In genomic region chr14:88554458-88555286, GRCh38 we compare ENCODE assay signal across 7 cellular contexts. TPM values are rescaled to one million over a fixed set of nuclear protein-coding genes. Genes with fewer than 3 reads are reported as not detected.
DNase-seq lines count a peak whose midpoint lies in the region; FAIRE-seq lines count a peak whose summit lies in the region.

TSS of gene PTPN21 (minus strand) at chr14:88555007. CDS start at chr14:88550417, 4,590 bp downstream.

- H3K27me3 Mint-ChIP-seq in immature natural killer cell (ENCODE audit: low read depth in 3 of 3) = peaks cover 11 to 49% (median 27%) of the 10 kb centered on the region in 3 donors

- FAIRE-seq in RCC 7860 (lab: Jason Lieb, UNC) = no peak

- H3K4me3 ChIP-seq in skeletal muscle cell (ENCODE audit: low read depth, low read length) = peak within 1 kb of the TSS; percentile 76

- no peaks in the 10 kb centered on the region for H3K36me3 Mint-ChIP-seq in immature natural killer cell

- DNase-seq in EL (peak; percentile 79), H4 (ENCODE audit: low spot score) (peak; percentile 44), RCC 7860 (ENCODE audit: low spot score) (peak; percentile 36), cerebellum (ENCODE audit: low spot score) (peak; percentile 70), immature natural killer cell (peak in 2 of 3 donors; percentile 22 to 29), skeletal muscle cell (ENCODE audit: low read depth) (no peak)
- DNase-seq in NK-92 treated with Interleukin-12 subunit alpha and Interleukin-12 subunit beta, amount 100 ng/mL, for 24 hours (lab: John Stamatoyannopoulos, UW) = no peak

- H3K27ac Mint-ChIP-seq in immature natural killer cell = peak within 1 kb of the TSS in 1 of 6 donors; percentile 10

- peaks cover 0 to 3% (median 0%) of the 10 kb centered on the region in 6 donors for H3K9me3 Mint-ChIP-seq in immature natural killer cell

- peak within 1 kb of the TSS; percentile 76 to 84 (median 79) for H3K4me3 Mint-ChIP-seq in immature natural killer cell

- peaks cover 21 to 37% of the 10 kb centered on the region in 2 donors for H3K4me1 Mint-ChIP-seq in immature natural killer cell

RNA-seq across cellular contexts. Expression of gene PTPN21, which starts in this region (rescaled TPM):
- 4.0 and 4.4 TPM in 2 replicates for total RNA-seq in H4 (2014; rRNA removed; shearing (Covaris generic))
- total RNA-seq in cerebellum = 13.2 TPM
- polyA plus RNA-seq in immature natural killer cell = not detected

Comparison
In these comparisons a context has a peak if more than half of its experiments do, and no peak if none do; other contexts are left out.
1. Peak in DNase-seq in immature natural killer cell; RNA of the gene not detected or under 1 TPM.
2. DNase-seq: peak in EL (single experiment), H4 (single experiment), RCC 7860 (single experiment) and cerebellum (single experiment); none in skeletal muscle cell (single experiment) and NK-92 treated with Interleukin-12 subunit alpha and Interleukin-12 subunit beta, amount 100 ng/mL, for 24 hours (single experiment).